ENCODE assay signal across 9 cellular contexts in genomic region chr16:16221382-16221781, GRCh38. TPM values are rescaled to one million over a fixed set of nuclear protein-coding genes. Genes with fewer than 3 reads are reported as not detected.
"Had no signal": no experiment of that assay in that cellular context is flagged by ENCODE, and none has a peak within 500 bp of the region (broad histone marks: within the 10 kb centered on the region; RNA-seq: fewer than 3 reads in every experiment).

No MANE protein-coding gene starts in this region.

RNA-seq across cellular contexts. Expression of gene ABCC6, which starts 1.9 kb away (rescaled TPM):
- total RNA-seq: activated naive CD4-positive, alpha-beta T cell treated with anti-CD3 and anti-CD28 coated beads for 36 hours; activated naive CD4-positive, alpha-beta T cell treated with anti-CD3 and anti-CD28 coated beads, Interleukin-2, amount 50 U/mL, for 72 hours; activated naive CD8-positive, alpha-beta T cell treated with anti-CD3 and anti-CD28 coated beads for 36 hours; activated naive CD8-positive, alpha-beta T cell treated with anti-CD3 and anti-CD28 coated beads, Interleukin-2, amount 10 ng/mL, durations not matched to agents 7 days and 5 days; activated T-cell treated with anti-CD3 and anti-CD28 coated beads, Interleukin-2, amount 50 U/mL, for 4 hours; activated T-cell treated with anti-CD3 and anti-CD28 coated beads, Interleukin-2, amount 50 U/mL, for 72 hours; activated T-helper 1 cell treated with anti-CD3 and anti-CD28 coated beads, Interleukin-12 subunit alpha, Interleukin-12 subunit beta, Interleukin-2, Interleukin-4 antibody, amounts not matched to agents 30 ng/mL and 10 ng/mL and 1 ng/mL, durations not matched to agents 14 hours and 24 hours and 36 hours; activated T-helper 2 cell treated with anti-CD3 and anti-CD28 coated beads, Interferon-gamma antibody, Interleukin-2, Interleukin-4, amounts not matched to agents 10 μg/mL and 5 μg/mL and 100 μg/mL, durations not matched to agents 14 hours and 24 hours and 36 hours; bronchial epithelial cell had no signal
